In genomic region chr16:82476786-82477185, GRCh38 we compare ENCODE assay signal across 8 cellular contexts.
"Had no signal": no experiment of that assay in that cellular context is flagged by ENCODE, and none has a peak within 500 bp of the region (broad histone marks: within the 10 kb centered on the region; RNA-seq: fewer than 3 reads in every experiment).

No MANE protein-coding gene starts in this region.

- ATAC-seq: HCT116, HepG2 had no signal

- H3K36me3 Mint-ChIP-seq: IgD-negative memory B cell had no signal

- H3K4me3 ChIP-seq: HAP-1 had no signal

- H3K4me1 Mint-ChIP-seq: IgD-negative memory B cell had no signal

- H3K27ac Mint-ChIP-seq: HFFc6, IgD-negative memory B cell had no signal

- H3K4me3 Mint-ChIP-seq: HFFc6, IgD-negative memory B cell had no signal

- H3K9me3 ChIP-seq: HAP-1 had no signal

- H3K27ac ChIP-seq: HL-60 had no signal

- H3K4me1 ChIP-seq: HAP-1 had no signal

- DNase-seq: GOT3, H7, HFFc6 had no signal

- H3K36me3 ChIP-seq: HAP-1 had no signal
